8 cellular contexts compared by ENCODE assay signal in genomic region chr15:48190932-48191573, GRCh38. TPM values are rescaled to one million over a fixed set of nuclear protein-coding genes. Genes with fewer than 3 reads are reported as not detected.
DNase-seq lines count a peak whose midpoint lies in the region; ATAC-seq and TF ChIP-seq lines count a peak whose summit lies in the region.

No MANE protein-coding gene starts in this region.

- TF ChIP-seq CTCF in lower leg skin (IDR thresholded peaks at IDR 0.05) = no peak

- peak overlapping the region; percentile 54 to 76 for H3K4me3 Mint-ChIP-seq in activated T-cell treated with anti-CD3 and anti-CD28 coated beads, Interleukin-2, amount 50 U/mL, for 72 hours
- H3K4me3 Mint-ChIP-seq in natural killer cell treated with Interleukin-12 subunit alpha and Interleukin-12 subunit beta and Interleukin-15 and Interleukin-18, amount 100 ng/mL, for 72 hours = no peak overlapping the region

- no peak for TF ChIP-seq POLR2A in lower leg skin (IDR thresholded peaks at IDR 0.05)

- peaks cover 11% of the 10 kb centered on the region for H3K27me3 ChIP-seq in MG63

- no peak overlapping the region for H3K27ac Mint-ChIP-seq in activated T-cell treated with anti-CD3 and anti-CD28 coated beads, Interleukin-2, amount 50 U/mL, for 72 hours
- H3K27ac Mint-ChIP-seq in natural killer cell treated with Interleukin-12 subunit alpha and Interleukin-12 subunit beta and Interleukin-15 and Interleukin-18, amount 100 ng/mL, for 72 hours = no peak overlapping the region

- H3K4me1 Mint-ChIP-seq in activated T-cell treated with anti-CD3 and anti-CD28 coated beads, Interleukin-2, amount 50 U/mL, for 72 hours (ENCODE audit: low read depth) = peaks cover 8% of the 10 kb centered on the region
- peaks cover 0 to 2% of the 10 kb centered on the region in 2 donors for H3K4me1 Mint-ChIP-seq in natural killer cell treated with Interleukin-12 subunit alpha and Interleukin-12 subunit beta and Interleukin-15 and Interleukin-18, amount 100 ng/mL, for 72 hours (ENCODE audit: low read depth in 2 of 2)

- H3K9me3 ChIP-seq in ES-I3 (ENCODE audit: control insufficient read depth, insufficient read depth, low read length) = no peaks in the 10 kb centered on the region
- no peaks in the 10 kb centered on the region for H3K9me3 ChIP-seq in MG63

- no peaks in the 10 kb centered on the region for H3K4me1 ChIP-seq in ES-I3 (ENCODE audit: insufficient read depth, low read length)

- no peak for ATAC-seq in activated T-cell treated with anti-CD3 and anti-CD28 coated beads, Interleukin-2, amount 50 U/mL, for 72 hours (replicated peaks in 1 of 2)
- ATAC-seq in natural killer cell treated with Interleukin-12 subunit alpha and Interleukin-12 subunit beta and Interleukin-15 and Interleukin-18, amount 100 ng/mL, for 72 hours = no peak

- no peaks in the 10 kb centered on the region for H3K36me3 ChIP-seq in ES-I3 (ENCODE audit: insufficient read depth, low read length)
- H3K36me3 ChIP-seq in MG63 = no peaks in the 10 kb centered on the region

- H3K9me3 Mint-ChIP-seq in activated T-cell treated with anti-CD3 and anti-CD28 coated beads, Interleukin-2, amount 50 U/mL, for 72 hours = peaks cover 3% of the 10 kb centered on the region in 2 donors
- peaks cover 9% of the 10 kb centered on the region for H3K9me3 Mint-ChIP-seq in natural killer cell treated with Interleukin-12 subunit alpha and Interleukin-12 subunit beta and Interleukin-15 and Interleukin-18, amount 100 ng/mL, for 72 hours

- intact Hi-C loops in lower leg skin (cut with DNase I; ENCODE audit: low total_unique reads) = no loop called here

- 4 to 9% methylated on average over 15 of the region's 15 CpGs for WGBS in lower leg skin, 2 donors

- DNase-seq in MG63 (peak; percentile 49), germinal center (ENCODE audit: low spot score) (peak; percentile 10), nucleus accumbens (lab: John Stamatoyannopoulos, UW) (peak in 44 of 56 donors; percentile 0 to 69 (median 13)), OCI-M2 (lab: John Stamatoyannopoulos, UW; ENCODE audit: unreplicated experiment) (no peak), lower leg skin (ENCODE audit: low spot score in 2 of 2) (no peak)
- peak; percentile 33 to 43 for DNase-seq in activated T-cell treated with anti-CD3 and anti-CD28 coated beads, Interleukin-2, amount 50 U/mL, for 72 hours
- no peak for DNase-seq in natural killer cell treated with Interleukin-12 subunit alpha and Interleukin-12 subunit beta and Interleukin-15 and Interleukin-18, amount 100 ng/mL, for 72 hours (ENCODE audit: low spot score)

- H3K4me3 ChIP-seq in MG63 (no peak overlapping the region), lower leg skin (ENCODE audit: low read depth, poor library complexity, severe bottlenecking) (no peak overlapping the region)

- peaks cover 32% of the 10 kb centered on the region for H3K27me3 Mint-ChIP-seq in activated T-cell treated with anti-CD3 and anti-CD28 coated beads, Interleukin-2, amount 50 U/mL, for 72 hours (ENCODE audit: low read depth)
- peaks cover 19 to 27% of the 10 kb centered on the region in 2 donors for H3K27me3 Mint-ChIP-seq in natural killer cell treated with Interleukin-12 subunit alpha and Interleukin-12 subunit beta and Interleukin-15 and Interleukin-18, amount 100 ng/mL, for 72 hours

- peaks cover 0 to 3% of the 10 kb centered on the region in 2 donors for H3K36me3 Mint-ChIP-seq in activated T-cell treated with anti-CD3 and anti-CD28 coated beads, Interleukin-2, amount 50 U/mL, for 72 hours (ENCODE audit: insufficient read depth in 2 of 2)
- H3K36me3 Mint-ChIP-seq in natural killer cell treated with Interleukin-12 subunit alpha and Interleukin-12 subunit beta and Interleukin-15 and Interleukin-18, amount 100 ng/mL, for 72 hours = no peaks in the 10 kb centered on the region

- H3K9ac ChIP-seq in ES-I3 (ENCODE audit: low read depth, low read length) = peak overlapping the region; percentile 34; the same call in 1 of the 2 replicates

RNA-seq across cellular contexts. Expression of gene CTXN2, which starts 0.4 kb away (rescaled TPM):
- not detected in 2 replicates for total RNA-seq in MG63 (2014; rRNA removed; shearing (Covaris generic); ENCODE audit: low replicate concordance)
- not detected for total RNA-seq in activated T-cell treated with anti-CD3 and anti-CD28 coated beads, Interleukin-2, amount 50 U/mL, for 72 hours
- not detected for total RNA-seq in natural killer cell treated with Interleukin-12 subunit alpha and Interleukin-12 subunit beta and Interleukin-15 and Interleukin-18, amount 100 ng/mL, for 72 hours
- not detected for total RNA-seq in lower leg skin

RNA-seq across cellular contexts. Expression of gene MYEF2, which starts 13.0 kb away (rescaled TPM):
- total RNA-seq in MG63 (2014; rRNA removed; shearing (Covaris generic); ENCODE audit: low replicate concordance) = 5.6 and 7.6 TPM in 2 replicates
- 10 to 100 TPM; 44.2 to 47.6 TPM for total RNA-seq in activated T-cell treated with anti-CD3 and anti-CD28 coated beads, Interleukin-2, amount 50 U/mL, for 72 hours
- total RNA-seq in natural killer cell treated with Interleukin-12 subunit alpha and Interleukin-12 subunit beta and Interleukin-15 and Interleukin-18, amount 100 ng/mL, for 72 hours = 10 to 100 TPM in 1 of 2 donors, 1 to 10 TPM in 1; 8.9 to 16.4 TPM
- 1 to 10 TPM; 2.0 to 4.3 (median 2.5) TPM for total RNA-seq in lower leg skin

RNA-seq across cellular contexts. Expression of gene SLC12A1, which starts 15.0 kb away (rescaled TPM):
- not detected in 2 replicates for total RNA-seq in MG63 (2014; rRNA removed; shearing (Covaris generic); ENCODE audit: low replicate concordance)
- total RNA-seq in activated T-cell treated with anti-CD3 and anti-CD28 coated beads, Interleukin-2, amount 50 U/mL, for 72 hours = not detected
- not detected for total RNA-seq in natural killer cell treated with Interleukin-12 subunit alpha and Interleukin-12 subunit beta and Interleukin-15 and Interleukin-18, amount 100 ng/mL, for 72 hours
- total RNA-seq in lower leg skin = not detected

Comparison
In these comparisons a context has a peak if more than half of its experiments do, and no peak if none do; other contexts are left out.
1. DNase-seq: peak in MG63 (single experiment), activated T-cell treated with anti-CD3 and anti-CD28 coated beads, Interleukin-2, amount 50 U/mL, for 72 hours (2 of 2), germinal center (single experiment) and nucleus accumbens (44 of 56); none in OCI-M2 (single experiment), natural killer cell treated with Interleukin-12 subunit alpha and Interleukin-12 subunit beta and Interleukin-15 and Interleukin-18, amount 100 ng/mL, for 72 hours (single experiment) and lower leg skin (0 of 2).